Comparison of ENCODE assay signal across 30 cellular contexts in genomic region chr14:54724123-54724522, GRCh38.
"Had no signal": no experiment of that assay in that cellular context is flagged by ENCODE, and none has a peak within 500 bp of the region (broad histone marks: within the 10 kb centered on the region; RNA-seq: fewer than 3 reads in every experiment).

No MANE protein-coding gene starts in this region.

- H3K27ac ChIP-seq: neural progenitor cell, ovary, parathyroid adenoma, psoas muscle, skin epidermis, spleen, suprapubic skin, testis, tibial artery, transverse colon, upper lobe of left lung, vagina had no signal

- H3K4me2 ChIP-seq: neural progenitor cell, smooth muscle cell had no signal

- ATAC-seq: natural killer cell; psoas muscle; right cardiac atrium; sciatic nerve; stimulated activated memory B cell treated with anti-CD40 and anti-IgM and Interleukin-4, amounts not matched to agents 10 μg/mL and 1 μg/mL and 100 μg/mL, for 72 hours; stimulated activated naive CD8-positive, alpha-beta T cell treated with anti-CD3 and anti-CD28 coated beads, Interleukin-15, amount 100 ng/mL, for 72 hours; stimulated activated naive CD8-positive, alpha-beta T cell treated with anti-CD3 and anti-CD28 coated beads, Interleukin-15, Interleukin-2, amounts not matched to agents 100 U/mL and 50 U/mL, for 24 hours had no signal

- H3K36me3 Mint-ChIP-seq: natural killer cell, neural progenitor cell had no signal

- H3K9me3 ChIP-seq: ovary, psoas muscle, spleen, suprapubic skin, testis, tibial artery, transverse colon, upper lobe of left lung, vagina had no signal

- H3K9me3 Mint-ChIP-seq: natural killer cell; neural progenitor cell; stimulated activated naive CD8-positive, alpha-beta T cell treated with anti-CD3 and anti-CD28 coated beads, Interleukin-15, amount 100 ng/mL, for 72 hours had no signal

- H2AFZ ChIP-seq: neural progenitor cell, parathyroid adenoma had no signal

- H3K27me3 Mint-ChIP-seq: stimulated activated memory B cell treated with anti-CD40 and anti-IgM and Interleukin-4, amounts not matched to agents 10 μg/mL and 1 μg/mL and 100 μg/mL, for 72 hours had no signal

- H3K4me1 Mint-ChIP-seq: natural killer cell had no signal

- H3K9ac ChIP-seq: neural progenitor cell, parathyroid adenoma had no signal

- DNase-seq: natural killer cell; occipital lobe; ovary; posterior cingulate gyrus; psoas muscle; right cardiac atrium; spleen; stimulated activated CD4-positive, alpha-beta T cell treated with anti-CD3 and anti-CD28 coated beads, Interleukin-12 subunit alpha, Interleukin-12 subunit beta, amount 100 ng/mL, for 4 hours; stimulated activated CD4-positive, alpha-beta T cell treated with anti-CD3 and anti-CD28 coated beads, Interleukin-1b, Interleukin-23, amount 100 ng/mL, for 48 hours; stimulated activated CD4-positive, alpha-beta T cell treated with anti-CD3 and anti-CD28 coated beads, Interleukin-4, amount 100 ng/mL, for 1 hour; stimulated activated CD4-positive, alpha-beta T cell treated with anti-CD3 and anti-CD28 coated beads, Interleukin-4, amount 100 ng/mL, for 4 hours; stimulated activated CD8-positive, alpha-beta memory T cell treated with anti-CD3 and anti-CD28 coated beads, Interleukin-4, amount 100 ng/mL, for 48 hours; stimulated activated naive CD4-positive, alpha-beta T cell; stimulated activated naive CD8-positive, alpha-beta T cell treated with anti-CD3 and anti-CD28 coated beads, Interleukin-15, amount 100 ng/mL, for 72 hours; stimulated activated naive CD8-positive, alpha-beta T cell treated with anti-CD3 and anti-CD28 coated beads, Interleukin-15, Interleukin-2, amounts not matched to agents 100 U/mL and 50 U/mL, for 24 hours; substantia nigra; testis; tibial artery; transverse colon; upper lobe of left lung had no signal

- H3K27ac Mint-ChIP-seq: natural killer cell; nephron; neural progenitor cell; progenitor cell of endocrine pancreas; stimulated activated naive CD8-positive, alpha-beta T cell treated with anti-CD3 and anti-CD28 coated beads, Interleukin-15, amount 100 ng/mL, for 72 hours had no signal

- H3K36me3 ChIP-seq: neural progenitor cell, ovary, spleen, suprapubic skin, tibial artery, transverse colon, upper lobe of left lung, vagina had no signal

- H3K27me3 ChIP-seq: neural progenitor cell, ovary, spleen, suprapubic skin, testis, tibial artery, transverse colon, upper lobe of left lung, vagina had no signal

- H3K4me3 Mint-ChIP-seq: natural killer cell; nephron; neural progenitor cell; stimulated activated memory B cell treated with anti-CD40 and anti-IgM and Interleukin-4, amounts not matched to agents 10 μg/mL and 1 μg/mL and 100 μg/mL, for 72 hours; stimulated activated naive CD8-positive, alpha-beta T cell treated with anti-CD3 and anti-CD28 coated beads, Interleukin-15, amount 100 ng/mL, for 72 hours had no signal

- H3K4me3 ChIP-seq: neural progenitor cell, ovary, psoas muscle, skin epidermis, smooth muscle cell, spleen, suprapubic skin, testis, tibial artery, transverse colon, upper lobe of left lung, vagina had no signal

- H3K4me1 ChIP-seq: parathyroid adenoma, testis had no signal
